In genomic region chr1:156616463-156616862, GRCh38 we compare ENCODE assay signal across 8 cellular contexts. TPM values are rescaled to one million over a fixed set of nuclear protein-coding genes. Genes with fewer than 3 reads are reported as not detected.
DNase-seq lines count a peak whose midpoint lies in the region; ATAC-seq and TF ChIP-seq lines count a peak whose summit lies in the region.

No MANE protein-coding gene starts in this region.

- peak overlapping the region; percentile 63 for H3K27ac Mint-ChIP-seq in chondrocyte (ENCODE audit: unreplicated experiment)

- no peaks in the 10 kb centered on the region for H3K9me3 Mint-ChIP-seq in chondrocyte (ENCODE audit: low read depth)

- no peaks in the 10 kb centered on the region for H3K36me3 Mint-ChIP-seq in chondrocyte (ENCODE audit: low read depth)

- H3K27me3 Mint-ChIP-seq in chondrocyte (ENCODE audit: low read depth) = peaks cover 32% of the 10 kb centered on the region

- ATAC-seq in HG03135 (IDR thresholded peaks at IDR 0.05; ENCODE audit: unreplicated experiment) = no peak

- peak overlapping the region; percentile 46 for H3K4me3 Mint-ChIP-seq in chondrocyte (ENCODE audit: unreplicated experiment)

- H3K4me1 Mint-ChIP-seq in chondrocyte (ENCODE audit: low read depth) = peaks cover 24% of the 10 kb centered on the region

- DNase-seq in Ammon's horn (ENCODE audit: low spot score) (peak; percentile 93), NCI-H2196 (lab: John Stamatoyannopoulos, UW; ENCODE audit: unreplicated experiment) (peak; percentile 64), chondrocyte (ENCODE audit: low spot score) (no peak), midbrain (lab: John Stamatoyannopoulos, UW) (peak; percentile 84), HK-2 (ENCODE audit: unreplicated experiment) (no peak), AG20443 (ENCODE audit: low spot score) (no peak)
- DNase-seq in stimulated activated CD4-positive, alpha-beta T cell treated with anti-CD3 and anti-CD28 coated beads, Interleukin-2, amount 100 ng/mL, for 24 hours = no peak

- TF ChIP-seq CTCF in chondrocyte (IDR thresholded peaks at IDR 0.05) = peak; percentile 47

RNA-seq across cellular contexts. Expression of gene HAPLN2, which starts 2.8 kb away (rescaled TPM):
- 0.36 TPM in 1 of 3 replicates, not detected in the others for total RNA-seq in chondrocyte

RNA-seq across cellular contexts. Expression of gene GPATCH4, which starts 15.2 kb away (rescaled TPM):
- total RNA-seq in chondrocyte = 14.4 to 21.6 TPM (median 16.4 TPM) in 3 replicates

RNA-seq across cellular contexts. Expression of gene NAXE, which starts 24.9 kb away (rescaled TPM):
- total RNA-seq in chondrocyte = 54.8 to 59.6 TPM (median 56.2 TPM) in 3 replicates

RNA-seq across cellular contexts. Expression of gene BCAN, which starts 25.5 kb away (rescaled TPM):
- 1.3 TPM in 1 of 3 replicates, not detected in the others for total RNA-seq in chondrocyte

RNA-seq across cellular contexts. Expression of gene TTC24, which starts 36.9 kb away (rescaled TPM):
- not detected in 3 replicates for total RNA-seq in chondrocyte

Comparison
In these comparisons a context has a peak if more than half of its experiments do, and no peak if none do; other contexts are left out.
1. DNase-seq: peak in Ammon's horn (single experiment), NCI-H2196 (single experiment) and midbrain (single experiment); none in chondrocyte (single experiment), stimulated activated CD4-positive, alpha-beta T cell treated with anti-CD3 and anti-CD28 coated beads, Interleukin-2, amount 100 ng/mL, for 24 hours (0 of 2), HK-2 (single experiment) and AG20443 (single experiment).